Comparison of ENCODE assay signal across 1 cellular context in the genomic region with DNA sequence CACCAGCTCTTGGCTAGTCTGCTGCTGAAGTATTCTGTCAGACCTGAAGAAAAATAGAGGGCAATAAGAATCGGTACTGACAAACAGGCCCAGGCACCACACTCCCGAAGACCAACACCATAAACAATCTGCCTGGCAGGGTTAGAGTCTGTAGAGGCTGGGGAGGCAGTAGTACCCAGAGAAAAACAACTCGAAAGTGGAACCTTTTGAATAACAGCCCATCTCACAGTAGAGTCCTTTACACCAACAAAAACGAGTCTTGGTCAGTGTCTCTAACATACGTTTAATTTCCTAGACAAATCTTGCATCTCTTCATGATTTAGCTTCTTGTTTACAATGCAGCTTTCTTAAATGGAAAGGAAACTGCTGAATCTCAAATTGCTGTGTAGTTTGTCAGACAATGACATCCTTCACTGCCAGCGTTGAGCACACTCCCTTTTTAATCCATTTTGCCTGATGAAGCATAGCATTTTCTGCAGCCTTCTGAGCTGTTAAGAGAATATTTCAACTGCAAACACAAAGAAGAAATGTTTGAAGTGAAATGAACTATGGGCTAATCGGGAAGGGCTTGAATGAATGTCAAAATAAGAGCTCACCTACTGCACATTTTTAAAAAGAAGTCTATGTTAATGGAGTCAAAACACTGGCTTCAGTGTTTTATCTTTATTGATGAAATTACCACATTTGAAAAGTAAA.
TF ChIP-seq lines count a peak whose summit lies in the region.

No MANE protein-coding gene starts in this region.

TF ChIP-seq in GM12878, 131 proteins besides CTCF, POLR2A, EP300 and RAD21 (continued from another document):
- TF ChIP-seq, protein P1, sequence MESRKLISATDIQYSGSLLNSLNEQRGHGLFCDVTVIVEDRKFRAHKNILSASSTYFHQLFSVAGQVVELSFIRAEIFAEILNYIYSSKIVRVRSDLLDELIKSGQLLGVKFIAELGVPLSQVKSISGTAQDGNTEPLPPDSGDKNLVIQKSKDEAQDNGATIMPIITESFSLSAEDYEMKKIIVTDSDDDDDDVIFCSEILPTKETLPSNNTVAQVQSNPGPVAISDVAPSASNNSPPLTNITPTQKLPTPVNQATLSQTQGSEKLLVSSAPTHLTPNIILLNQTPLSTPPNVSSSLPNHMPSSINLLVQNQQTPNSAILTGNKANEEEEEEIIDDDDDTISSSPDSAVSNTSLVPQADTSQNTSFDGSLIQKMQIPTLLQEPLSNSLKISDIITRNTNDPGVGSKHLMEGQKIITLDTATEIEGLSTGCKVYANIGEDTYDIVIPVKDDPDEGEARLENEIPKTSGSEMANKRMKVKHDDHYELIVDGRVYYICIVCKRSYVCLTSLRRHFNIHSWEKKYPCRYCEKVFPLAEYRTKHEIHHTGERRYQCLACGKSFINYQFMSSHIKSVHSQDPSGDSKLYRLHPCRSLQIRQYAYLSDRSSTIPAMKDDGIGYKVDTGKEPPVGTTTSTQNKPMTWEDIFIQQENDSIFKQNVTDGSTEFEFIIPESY (IDR thresholded peaks at IDR 0.05) = no peak
- TF ChIP-seq ZNF622 (IDR thresholded peaks at IDR 0.05) (no peak), KLF5 (IDR thresholded peaks at IDR 0.05; ENCODE audit: partially characterized antibody) (no peak)
- TF ChIP-seq, protein P2, sequence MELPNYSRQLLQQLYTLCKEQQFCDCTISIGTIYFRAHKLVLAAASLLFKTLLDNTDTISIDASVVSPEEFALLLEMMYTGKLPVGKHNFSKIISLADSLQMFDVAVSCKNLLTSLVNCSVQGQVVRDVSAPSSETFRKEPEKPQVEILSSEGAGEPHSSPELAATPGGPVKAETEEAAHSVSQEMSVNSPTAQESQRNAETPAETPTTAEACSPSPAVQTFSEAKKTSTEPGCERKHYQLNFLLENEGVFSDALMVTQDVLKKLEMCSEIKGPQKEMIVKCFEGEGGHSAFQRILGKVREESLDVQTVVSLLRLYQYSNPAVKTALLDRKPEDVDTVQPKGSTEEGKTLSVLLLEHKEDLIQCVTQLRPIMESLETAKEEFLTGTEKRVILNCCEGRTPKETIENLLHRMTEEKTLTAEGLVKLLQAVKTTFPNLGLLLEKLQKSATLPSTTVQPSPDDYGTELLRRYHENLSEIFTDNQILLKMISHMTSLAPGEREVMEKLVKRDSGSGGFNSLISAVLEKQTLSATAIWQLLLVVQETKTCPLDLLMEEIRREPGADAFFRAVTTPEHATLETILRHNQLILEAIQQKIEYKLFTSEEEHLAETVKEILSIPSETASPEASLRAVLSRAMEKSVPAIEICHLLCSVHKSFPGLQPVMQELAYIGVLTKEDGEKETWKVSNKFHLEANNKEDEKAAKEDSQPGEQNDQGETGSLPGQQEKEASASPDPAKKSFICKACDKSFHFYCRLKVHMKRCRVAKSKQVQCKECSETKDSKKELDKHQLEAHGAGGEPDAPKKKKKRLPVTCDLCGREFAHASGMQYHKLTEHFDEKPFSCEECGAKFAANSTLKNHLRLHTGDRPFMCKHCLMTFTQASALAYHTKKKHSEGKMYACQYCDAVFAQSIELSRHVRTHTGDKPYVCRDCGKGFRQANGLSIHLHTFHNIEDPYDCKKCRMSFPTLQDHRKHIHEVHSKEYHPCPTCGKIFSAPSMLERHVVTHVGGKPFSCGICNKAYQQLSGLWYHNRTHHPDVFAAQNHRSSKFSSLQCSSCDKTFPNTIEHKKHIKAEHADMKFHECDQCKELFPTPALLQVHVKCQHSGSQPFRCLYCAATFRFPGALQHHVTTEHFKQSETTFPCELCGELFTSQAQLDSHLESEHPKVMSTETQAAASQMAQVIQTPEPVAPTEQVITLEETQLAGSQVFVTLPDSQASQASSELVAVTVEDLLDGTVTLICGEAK (IDR thresholded peaks at IDR 0.05; ENCODE audit: borderline replicate concordance) = no peak
